28 cellular contexts compared by ENCODE assay signal in genomic region chr21:31531967-31532366, GRCh38.
DNase-seq lines count a peak whose midpoint lies in the region; ATAC-seq and TF ChIP-seq lines count a peak whose summit lies in the region.
"Had no signal": no experiment of that assay in that cellular context is flagged by ENCODE, and none has a peak within 500 bp of the region (broad histone marks: within the 10 kb centered on the region; RNA-seq: fewer than 3 reads in every experiment).

No MANE protein-coding gene starts in this region.

- no peaks in the 10 kb centered on the region for H3K36me3 ChIP-seq in PC-3 (ENCODE audit: low read depth, low read length)
- no peaks in the 10 kb centered on the region for H3K36me3 ChIP-seq in mesodermal cell (ENCODE audit: control insufficient read depth, insufficient read depth, low read length)
- H3K36me3 ChIP-seq: tibial artery had no signal

- H3K9me3 ChIP-seq in PC-3 (ENCODE audit: low read length) (no peaks in the 10 kb centered on the region), mesodermal cell (ENCODE audit: control insufficient read depth, low read length) (no peaks in the 10 kb centered on the region)
- H3K9me3 ChIP-seq: tibial artery had no signal

- no peaks in the 10 kb centered on the region for H3F3A ChIP-seq in PC-3 (ENCODE audit: low read length, unreplicated experiment)

- intact Hi-C loops in PC-3 (cut with micrococcal nuclease) = no loop called here

- POLR2A ChIA-PET in PC-3 (lab: Charles Lee; ENCODE audit: unreplicated experiment) = no interaction called here

- no peak overlapping the region for H3K9ac ChIP-seq in PC-3 (ENCODE audit: low read length)
- H3K9ac ChIP-seq: GM23248 had no signal

- H3K27me3 ChIP-seq in PC-3 (ENCODE audit: low read length) = no peaks in the 10 kb centered on the region
- H3K27me3 ChIP-seq: tibial artery had no signal

- peak; percentile 8; the same call in 1 of the 2 replicates for ATAC-seq in PC-3
- no peak for ATAC-seq in HG03354 (IDR thresholded peaks at IDR 0.05; ENCODE audit: poor library complexity, severe bottlenecking, unreplicated experiment)
- ATAC-seq in GM18505 (IDR thresholded peaks at IDR 0.05; ENCODE audit: unreplicated experiment) = no peak
- ATAC-seq: activated naive CD4-positive, alpha-beta T cell treated with anti-CD3 and anti-CD28 coated beads, Interleukin-2, amount 50 U/mL, for 72 hours; activated T-helper 17 cell treated with anti-CD3 and anti-CD28 coated beads, Interleukin-2, amount 50 U/mL, for 72 hours; CD8-positive, alpha-beta T cell; esophagus mucosa; SK-N-SH treated with all-trans-retinoic acid at 6 μM for 48 hours had no signal

- no peak overlapping the region for H3K27ac ChIP-seq in PC-3 (ENCODE audit: low read length)
- peak overlapping the region; percentile 30 for H3K27ac ChIP-seq in mesodermal cell (ENCODE audit: low read depth, low read length, severe bottlenecking)
- H3K27ac ChIP-seq: GM23248, tibial artery had no signal

- no peak for TF ChIP-seq POLR2A in GM18505 (IDR thresholded peaks at IDR 0.05; ENCODE audit: borderline replicate concordance, extremely low read depth, insufficient read depth, insufficient read length)

- no peak overlapping the region for H2AFZ ChIP-seq in PC-3 (ENCODE audit: low read length)
- H2AFZ ChIP-seq: GM23248 had no signal

- 100% methylated on average over 1 of the region's 1 CpG; no CpG with 5 or more reads in 1 of the 2 experiments for WGBS in mesodermal cell (ENCODE audit: insufficient coverage in 2 of 2), 2 experiments

- H3K9me2 ChIP-seq in PC-3 (replicated peaks; ENCODE audit: low read length) = no peaks in the 10 kb centered on the region

- CTCF ChIA-PET in PC-3 (lab: Charles Lee) = interaction anchor here (0.7 kb wide), 1 partner anchor 16 kb away, joined by 3 read pairs; no protein-coding TSS in a partner anchor

- no peaks in the 10 kb centered on the region for H3K79me2 ChIP-seq in PC-3 (ENCODE audit: low read length)

- DNase-seq in NCI-H1092 treated with DMSO at 0.1 percent for 48 hours (lab: John Stamatoyannopoulos, UW) = peak; percentile 58
- DNase-seq in NCI-H1092 (lab: John Stamatoyannopoulos, UW) = no peak
- peak; percentile 5 for DNase-seq in DMS79 (lab: John Stamatoyannopoulos, UW)
- no peak for DNase-seq in PC-3
- no peak for DNase-seq in inferior parietal cortex (ENCODE audit: extremely low spot score)
- DNase-seq: 8988T; activated B cell treated with CpG ODN at 0.5 μM for 24 hours; activated CD4-positive, alpha-beta T cell treated with anti-CD3 and anti-CD28 coated beads, Interleukin-2, amount 50 U/mL, for 4 hours; activated CD8-positive, alpha-beta memory T cell treated with anti-CD3 and anti-CD28 coated beads, Interleukin-2, amount 50 U/mL, for 4 hours; CD8-positive, alpha-beta T cell; DMS53; effector CD4-positive, alpha-beta T cell; GM23248; hypothalamus; NCI-H1048; NCI-H226; nucleus accumbens; stimulated activated CD4-positive, alpha-beta T cell treated with anti-CD3 and anti-CD28 coated beads, Interleukin-4, amount 100 ng/mL, for 1 hour; stimulated activated naive CD4-positive, alpha-beta T cell; tibial artery had no signal

- peaks cover 21% of the 10 kb centered on the region for H3K4me1 ChIP-seq in PC-3 (ENCODE audit: insufficient read depth, low read length)
- peaks cover 36% of the 10 kb centered on the region for H3K4me1 ChIP-seq in mesodermal cell (ENCODE audit: control insufficient read depth, insufficient read depth, low read length, poor library complexity, severe bottlenecking)
- H3K4me1 ChIP-seq: tibial artery had no signal

- H4K20me1 ChIP-seq in PC-3 (ENCODE audit: low read length) = no peaks in the 10 kb centered on the region

- BruUV-seq in PC-3 (replicated peaks; lab: Mats Ljungman, UMichigan) = no TSS peak

- no peak for TF ChIP-seq CTCF in PC-3 (conservative IDR thresholded peaks at IDR 0.05; ENCODE audit: low read depth, low read length)

- no peak overlapping the region for H3K4me3 ChIP-seq in PC-3 (ENCODE audit: low read length)
- H3K4me3 ChIP-seq in mesodermal cell (ENCODE audit: extremely low read depth, insufficient read depth, low read length, poor library complexity, severe bottlenecking) = no peak overlapping the region
- H3K4me3 ChIP-seq: GM23248, lung, tibial artery had no signal

- no peak overlapping the region for H3K4me2 ChIP-seq in PC-3 (ENCODE audit: low read length)

Comparison
In these comparisons a context has a peak if more than half of its experiments do, and no peak if none do; other contexts are left out.
1. DNase-seq: peak in NCI-H1092 treated with DMSO at 0.1 percent for 48 hours (single experiment) and DMS79 (single experiment); none in NCI-H1092 (single experiment), PC-3 (single experiment) and inferior parietal cortex (single experiment).